9 cellular contexts compared by ENCODE assay signal in the genomic region with DNA sequence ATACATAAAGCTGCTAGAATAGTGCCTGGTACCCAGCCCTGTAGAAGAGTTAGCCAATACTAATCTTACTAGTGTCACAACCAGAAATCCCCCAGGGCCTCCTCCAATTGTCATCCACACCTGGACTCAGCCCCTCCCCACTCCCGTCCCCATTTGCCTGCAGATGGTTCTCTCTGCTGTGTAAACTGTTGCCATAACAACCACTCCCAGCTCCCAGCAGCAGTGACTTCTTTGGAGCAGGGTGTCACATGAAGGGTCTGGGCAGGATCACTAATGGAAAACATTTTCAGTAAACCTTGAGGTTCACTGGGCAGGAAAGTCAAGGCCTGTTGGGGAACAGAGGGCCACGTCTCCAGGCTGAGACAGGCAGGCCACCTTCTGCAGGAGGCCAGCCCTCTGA.
DNase-seq lines count a peak whose midpoint lies in the region; ATAC-seq, FAIRE-seq and TF ChIP-seq lines count a peak whose summit lies in the region.
"Had no signal": no experiment of that assay in that cellular context is flagged by ENCODE, and none has a peak within 500 bp of the region (broad histone marks: within the 10 kb centered on the region; RNA-seq: fewer than 3 reads in every experiment).

No MANE protein-coding gene starts in this region.

- no peak for FAIRE-seq in astrocyte (lab: Jason Lieb, UNC)

- H3K4me2 ChIP-seq in astrocyte (ENCODE audit: low read length), result peak overlapping the region; percentile 43

- no peak overlapping the region for H3K4me3 Mint-ChIP-seq in astrocyte (ENCODE audit: unreplicated experiment)
- H3K4me3 Mint-ChIP-seq in effector memory CD8-positive, alpha-beta T cell, result no peak overlapping the region

- H3K9ac ChIP-seq in astrocyte (ENCODE audit: low read length), result peak overlapping the region; percentile 32

- no peaks in the 10 kb centered on the region for H3K27me3 ChIP-seq in astrocyte (ENCODE audit: insufficient read depth, low read length)
- H3K27me3 ChIP-seq: adrenal gland had no signal

- no peaks in the 10 kb centered on the region for H3K9me3 ChIP-seq in astrocyte (ENCODE audit: insufficient read depth, low read depth, low read length)
- H3K9me3 ChIP-seq in mucosa of descending colon, result no peaks in the 10 kb centered on the region
- H3K9me3 ChIP-seq: adrenal gland had no signal

- peaks cover 38% of the 10 kb centered on the region for H3K4me1 ChIP-seq in astrocyte (ENCODE audit: insufficient read depth, low read length)
- H3K4me1 ChIP-seq in mucosa of descending colon (ENCODE audit: low read depth), result peaks cover 12% of the 10 kb centered on the region

- H3K9me3 Mint-ChIP-seq in astrocyte (ENCODE audit: unreplicated experiment), result peaks cover 2% of the 10 kb centered on the region
- no peaks in the 10 kb centered on the region for H3K9me3 Mint-ChIP-seq in effector memory CD8-positive, alpha-beta T cell

- H4K20me1 ChIP-seq in astrocyte (ENCODE audit: insufficient read depth, low read length), result peaks cover 67% of the 10 kb centered on the region

- no peak overlapping the region for H3K4me3 ChIP-seq in astrocyte (ENCODE audit: insufficient read depth, low read depth, low read length)
- no peak overlapping the region for H3K4me3 ChIP-seq in mucosa of descending colon
- H3K4me3 ChIP-seq: adrenal gland had no signal

- ATAC-seq in mucosa of descending colon (peak; percentile 71), GM19397 (IDR thresholded peaks at IDR 0.05; ENCODE audit: unreplicated experiment) (no peak), HG03460 (IDR thresholded peaks at IDR 0.05; ENCODE audit: unreplicated experiment) (no peak)
- ATAC-seq in effector memory CD8-positive, alpha-beta T cell (replicated peaks), result no peak

- no peak overlapping the region for H2AFZ ChIP-seq in astrocyte (ENCODE audit: low read depth, low read length)

- peaks cover 11% of the 10 kb centered on the region for H3K36me3 Mint-ChIP-seq in astrocyte (ENCODE audit: low read depth, unreplicated experiment)
- peaks cover 3% of the 10 kb centered on the region for H3K36me3 Mint-ChIP-seq in effector memory CD8-positive, alpha-beta T cell (ENCODE audit: insufficient read depth)

- H3K27ac ChIP-seq in astrocyte (ENCODE audit: low read depth, low read length), result peak overlapping the region; percentile 20

- H3K79me2 ChIP-seq in astrocyte (ENCODE audit: insufficient read depth, low read length), result peaks cover 79% of the 10 kb centered on the region

- H3K27ac Mint-ChIP-seq in astrocyte (ENCODE audit: unreplicated experiment), result no peak overlapping the region
- H3K27ac Mint-ChIP-seq in effector memory CD8-positive, alpha-beta T cell, result no peak overlapping the region

- peaks cover 23% of the 10 kb centered on the region for H3K4me1 Mint-ChIP-seq in astrocyte (ENCODE audit: low read depth, unreplicated experiment)
- H3K4me1 Mint-ChIP-seq in effector memory CD8-positive, alpha-beta T cell (ENCODE audit: low read depth in 2 of 2), result no peaks in the 10 kb centered on the region

- H3K36me3 ChIP-seq in astrocyte (ENCODE audit: insufficient read depth, low read length) (peaks cover 5% of the 10 kb centered on the region), mucosa of descending colon (ENCODE audit: low read depth) (no peaks in the 10 kb centered on the region)
- H3K36me3 ChIP-seq: adrenal gland had no signal

- no peaks in the 10 kb centered on the region for H3K27me3 Mint-ChIP-seq in astrocyte (ENCODE audit: low read depth, unreplicated experiment)
- peaks cover 18 to 31% of the 10 kb centered on the region in 2 donors for H3K27me3 Mint-ChIP-seq in effector memory CD8-positive, alpha-beta T cell

- TF ChIP-seq CTCF in astrocyte (IDR thresholded peaks at IDR 0.05; ENCODE audit: insufficient read depth, low read depth, low read length), result no peak
- TF ChIP-seq CTCF in mucosa of descending colon (IDR thresholded peaks at IDR 0.05), result no peak
- TF ChIP-seq CTCF in GM20000 (IDR thresholded peaks at IDR 0.05; ENCODE audit: extremely low read depth, missing control alignments), result no peak

- DNase-seq in COLO668 (lab: John Stamatoyannopoulos, UW; ENCODE audit: unreplicated experiment) (peak; percentile 96), NCI-H187 (lab: John Stamatoyannopoulos, UW) (peak; percentile 73 to 90), astrocyte (ENCODE audit: low read depth) (no peak), mucosa of descending colon (no peak), GM20000 (ENCODE audit: low spot score) (no peak)
- DNase-seq in effector memory CD8-positive, alpha-beta T cell, result no peak

- intact Hi-C loops in mucosa of descending colon (cut with DNase I, micrococcal nuclease), result loop anchor here (2.0 to 5.0 kb wide), 2 partner anchors 141 to 142 kb away; no protein-coding TSS in a partner anchor

Comparison
In these comparisons a context has a peak if more than half of its experiments do, and no peak if none do; other contexts are left out.
1. DNase-seq: peak in COLO668 (single experiment) and NCI-H187 (2 of 2); none in astrocyte (single experiment), mucosa of descending colon (0 of 3), effector memory CD8-positive, alpha-beta T cell (0 of 3) and GM20000 (single experiment).